In genomic region chr22:20916916-20917810, GRCh38 we compare ENCODE assay signal across 8 cellular contexts. TPM values are rescaled to one million over a fixed set of nuclear protein-coding genes. Genes with fewer than 3 reads are reported as not detected.
DNase-seq lines count a peak whose midpoint lies in the region; ATAC-seq and TF ChIP-seq lines count a peak whose summit lies in the region.

CRKL (plus strand) TSS chr22:20917407; CDS start chr22:20917935, 528 bp downstream.

- peak; percentile 77 for TF ChIP-seq CTCF in GM20000 (IDR thresholded peaks at IDR 0.05; ENCODE audit: extremely low read depth, missing control alignments)

- peaks cover 3% of the 10 kb centered on the region for H3K4me1 ChIP-seq in mesenchymal stem cell (ENCODE audit: control insufficient read depth, insufficient read depth, low read depth, low read length)

- no peaks in the 10 kb centered on the region for H3K27me3 Mint-ChIP-seq in effector memory CD8-positive, alpha-beta T cell

- peaks cover 30 to 49% of the 10 kb centered on the region in 2 donors for H3K4me1 Mint-ChIP-seq in effector memory CD8-positive, alpha-beta T cell (ENCODE audit: low read depth in 2 of 2)

- H2BK120ac ChIP-seq in mesenchymal stem cell (ENCODE audit: low read depth, low read length): peak within 1 kb of the TSS; percentile 80

- H3K36me3 Mint-ChIP-seq in effector memory CD8-positive, alpha-beta T cell (ENCODE audit: insufficient read depth): peaks cover 18% of the 10 kb centered on the region

- peak within 1 kb of the TSS; percentile 77 to 96 for H3K4me3 Mint-ChIP-seq in effector memory CD8-positive, alpha-beta T cell

- CTCF ChIA-PET in activated CD8-positive, alpha-beta memory T cell treated with anti-CD3 and anti-CD28 coated beads for 36 hours (lab: Charles Lee): interaction anchor here (1.2 to 1.3 kb wide), 2 partner anchors 8 to 54 kb away, joined by 5 read pairs; no protein-coding TSS in a partner anchor

- H2AK5ac ChIP-seq in mesenchymal stem cell (ENCODE audit: low read length, severe bottlenecking): peak within 1 kb of the TSS; percentile 54

- WGBS in mesenchymal stem cell: under 1% methylated on average over 71 of the region's 92 CpGs

- peak within 1 kb of the TSS; percentile 93 to 99 for H3K18ac ChIP-seq in mesenchymal stem cell (ENCODE audit: low read depth in 1 of 2, low read length in 2 of 2)

- H3K14ac ChIP-seq in mesenchymal stem cell (ENCODE audit: low read length in 2 of 2): peak within 1 kb of the TSS; percentile 93 to 99

- H4K91ac ChIP-seq in mesenchymal stem cell (ENCODE audit: low read length): peak within 1 kb of the TSS; percentile 93

- POLR2A ChIA-PET in activated CD8-positive, alpha-beta memory T cell treated with anti-CD3 and anti-CD28 coated beads for 36 hours (lab: Charles Lee): interaction anchor here (0.6 to 1.1 kb wide), 4 partner anchors 21 to 649 kb away, joined by 3 to 5 read pairs (median 4); partner anchors contain the start of gene LZTR1

- H2BK5ac ChIP-seq in mesenchymal stem cell (ENCODE audit: low read depth, low read length, poor library complexity, severe bottlenecking): peak within 1 kb of the TSS; percentile 77

- DNase-seq in COR-L47 (lab: John Stamatoyannopoulos, UW) (peak; percentile 96), GM20000 (ENCODE audit: low spot score) (peak; percentile 100), HT-29 (ENCODE audit: low spot score) (peak; percentile 99), mesenchymal stem cell (peak; percentile 97)
- DNase-seq in NK-92 treated with Interleukin-12 subunit alpha and Interleukin-12 subunit beta, amount 100 ng/mL, for 24 hours (lab: John Stamatoyannopoulos, UW): peak; percentile 93
- DNase-seq in effector memory CD8-positive, alpha-beta T cell: peak; percentile 90 to 95 (median 92)
- DNase-seq in stimulated activated CD8-positive, alpha-beta memory T cell treated with anti-CD3 and anti-CD28 coated beads, Interleukin-12 subunit alpha, Interleukin-12 subunit beta, amount 100 ng/mL, for 4 hours (ENCODE audit: low read depth): peak; percentile 94

- peak within 1 kb of the TSS; percentile 78 for H4K8ac ChIP-seq in mesenchymal stem cell (ENCODE audit: low read length)

- no peaks in the 10 kb centered on the region for H3K27me3 ChIP-seq in mesenchymal stem cell (ENCODE audit: control insufficient read depth in 1 of 2, insufficient read depth in 1 of 2, low read length in 2 of 2)

- no peaks in the 10 kb centered on the region for H3K9me3 Mint-ChIP-seq in effector memory CD8-positive, alpha-beta T cell

- H3K36me3 ChIP-seq in mesenchymal stem cell (ENCODE audit: control insufficient read depth in 1 of 2, insufficient read depth in 2 of 2, low read depth in 1 of 2, low read length in 2 of 2): no peaks in the 10 kb centered on the region

- H3K4me3 ChIP-seq in mesenchymal stem cell (ENCODE audit: insufficient read depth in 1 of 2, low read depth in 1 of 2, low read length in 2 of 2): peak within 1 kb of the TSS; percentile 94 to 100

- H3K4ac ChIP-seq in mesenchymal stem cell (ENCODE audit: low read depth in 1 of 2, low read length in 2 of 2): peak within 1 kb of the TSS; percentile 73 to 99

- peak within 1 kb of the TSS; percentile 64 for H3K27ac ChIP-seq in mesenchymal stem cell (ENCODE audit: low read length, poor library complexity, severe bottlenecking)

- H2AFZ ChIP-seq in mesenchymal stem cell (ENCODE audit: low read depth, low read length): peak within 1 kb of the TSS; percentile 100

- no peaks in the 10 kb centered on the region for H3K9me3 ChIP-seq in mesenchymal stem cell (ENCODE audit: control insufficient read depth, low read length)

- peak within 1 kb of the TSS; percentile 96 to 98 for H3K23ac ChIP-seq in mesenchymal stem cell (ENCODE audit: low read length in 2 of 2)

- peak; percentile 96 for ATAC-seq in effector memory CD8-positive, alpha-beta T cell (replicated peaks)

- peak within 1 kb of the TSS; percentile 95 to 96 for H3K27ac Mint-ChIP-seq in effector memory CD8-positive, alpha-beta T cell

- H3K79me1 ChIP-seq in mesenchymal stem cell (replicated peaks; ENCODE audit: low read length, poor library complexity, severe bottlenecking): peaks cover 3% of the 10 kb centered on the region

- H2BK12ac ChIP-seq in mesenchymal stem cell (ENCODE audit: low read length in 2 of 2): peak within 1 kb of the TSS in 1 of 2 experiments; percentile 87

- peak within 1 kb of the TSS; percentile 94 for H3K9ac ChIP-seq in mesenchymal stem cell (ENCODE audit: low read length)

- H3K4me2 ChIP-seq in mesenchymal stem cell (ENCODE audit: low read length, poor library complexity, severe bottlenecking): peak within 1 kb of the TSS; percentile 78

- H2BK15ac ChIP-seq in mesenchymal stem cell (ENCODE audit: low read depth, poor library complexity, severe bottlenecking): peak within 1 kb of the TSS; percentile 87

RNA-seq across cellular contexts. Expression of gene CRKL, which starts in this region (rescaled TPM):
- total RNA-seq in HT-29 (2014; rRNA removed; shearing (Covaris generic)): 74.9 and 77.2 TPM in 2 replicates
- total RNA-seq in activated CD8-positive, alpha-beta memory T cell treated with anti-CD3 and anti-CD28 coated beads for 36 hours: 10 to 100 TPM; 85.3 to 86.2 TPM
- polyA plus RNA-seq in mesenchymal stem cell (2013, experiment 1 of 2): 25.1 TPM
- polyA plus RNA-seq in mesenchymal stem cell (2013, experiment 2 of 2): 25.3 TPM

Comparison
In these comparisons a context has a peak if more than half of its experiments do, and no peak if none do; other contexts are left out.
1. Peak in every context shown above with its lines: DNase-seq, ATAC-seq, H3K4me3 ChIP-seq and H3K27ac ChIP-seq.